ENCODE assay signal across 19 cellular contexts in the genomic region with DNA sequence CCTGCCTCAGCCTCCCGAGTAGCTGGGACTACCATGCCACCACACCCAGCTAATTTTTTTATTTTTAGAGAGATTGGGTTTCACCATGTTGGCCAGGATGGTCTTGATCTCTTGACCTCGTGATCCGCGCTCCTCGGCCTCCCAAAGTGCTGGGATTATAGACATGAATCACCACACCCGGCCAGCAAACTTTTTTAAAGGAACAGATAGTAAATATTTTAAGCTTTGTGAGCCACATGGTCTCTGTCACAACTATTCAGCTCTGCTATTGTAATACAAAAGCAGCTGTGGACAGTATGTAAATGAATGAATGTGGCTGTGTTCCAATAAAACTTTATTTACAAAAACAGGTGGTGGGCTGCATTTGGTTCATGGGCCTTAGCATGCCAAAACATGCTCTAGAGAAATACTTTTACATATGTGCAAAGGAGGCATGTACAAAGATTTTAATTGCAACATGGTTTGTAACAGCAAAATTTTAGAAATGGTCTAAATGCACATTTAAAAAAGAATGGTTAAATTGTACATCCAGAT. TPM values are rescaled to one million over a fixed set of nuclear protein-coding genes. Genes with fewer than 3 reads are reported as not detected.
DNase-seq lines count a peak whose midpoint lies in the region; ATAC-seq and TF ChIP-seq lines count a peak whose summit lies in the region.
"Had no signal": no experiment of that assay in that cellular context is flagged by ENCODE, and none has a peak within 500 bp of the region (broad histone marks: within the 10 kb centered on the region; RNA-seq: fewer than 3 reads in every experiment).

No MANE protein-coding gene starts in this region.

- H3K4me3 Mint-ChIP-seq in T-helper 17 cell = no peak overlapping the region
- no peak overlapping the region for H3K4me3 Mint-ChIP-seq in T-helper 2 cell treated with Interferon-gamma antibody and Interleukin-4, amounts not matched to agents 5 μg/mL and 100 μg/mL, for 36 hours

- H3K27ac Mint-ChIP-seq in T-helper 17 cell = peak overlapping the region; percentile 56
- no peak overlapping the region for H3K27ac Mint-ChIP-seq in T-helper 2 cell treated with Interferon-gamma antibody and Interleukin-4, amounts not matched to agents 5 μg/mL and 100 μg/mL, for 36 hours

- no peaks in the 10 kb centered on the region for H3K27me3 Mint-ChIP-seq in T-helper 17 cell
- H3K27me3 Mint-ChIP-seq in T-helper 2 cell treated with Interferon-gamma antibody and Interleukin-4, amounts not matched to agents 5 μg/mL and 100 μg/mL, for 36 hours (ENCODE audit: low read depth) = no peaks in the 10 kb centered on the region

- no peaks in the 10 kb centered on the region for H3K9me3 Mint-ChIP-seq in T-helper 2 cell treated with Interferon-gamma antibody and Interleukin-4, amounts not matched to agents 5 μg/mL and 100 μg/mL, for 36 hours

- DNase-seq in HCEC 1CT (peak; percentile 66), T-helper 17 cell (no peak), fibroblast of villous mesenchyme (ENCODE audit: low read depth) (peak; percentile 53), skeletal muscle cell (ENCODE audit: low read depth) (peak; percentile 8), NCI-H2029 treated with DMSO at 0.1 percent for 48 hours (lab: John Stamatoyannopoulos, UW) (no peak)
- no peak for DNase-seq in T-helper 2 cell treated with Interferon-gamma antibody and Interleukin-4, amounts not matched to agents 5 μg/mL and 100 μg/mL, for 36 hours (ENCODE audit: low spot score)
- DNase-seq: GDM1, KG1, NCI-H1417 treated with DMSO at 0.1 percent for 48 hours, NCI-H187, NCI-H2107, NCI-H2227 treated with DMSO at 0.1 percent for 48 hours, NCI-H510A, PC-9, RPMI8226, SHP77 treated with DMSO at 0.1 percent for 48 hours, SK-N-SH had no signal

- ATAC-seq in T-helper 17 cell (no peak), HG03139 (IDR thresholded peaks at IDR 0.05; ENCODE audit: unreplicated experiment) (no peak)

- H3K36me3 Mint-ChIP-seq in T-helper 17 cell (ENCODE audit: low read depth) = no peaks in the 10 kb centered on the region
- H3K36me3 Mint-ChIP-seq in T-helper 2 cell treated with Interferon-gamma antibody and Interleukin-4, amounts not matched to agents 5 μg/mL and 100 μg/mL, for 36 hours (ENCODE audit: low read depth) = peaks cover 8% of the 10 kb centered on the region

- TF ChIP-seq CTCF in fibroblast of villous mesenchyme (IDR thresholded peaks at IDR 0.05; ENCODE audit: insufficient read depth, low read depth, low read length) = no peak

- no peaks in the 10 kb centered on the region for H3K4me1 Mint-ChIP-seq in T-helper 17 cell
- H3K4me1 Mint-ChIP-seq in T-helper 2 cell treated with Interferon-gamma antibody and Interleukin-4, amounts not matched to agents 5 μg/mL and 100 μg/mL, for 36 hours (ENCODE audit: low read depth) = no peaks in the 10 kb centered on the region

- H3K9me3 ChIP-seq in T-helper 17 cell (ENCODE audit: control insufficient read depth, low read length, poor library complexity, severe bottlenecking) = no peaks in the 10 kb centered on the region
- H3K9me3 ChIP-seq: SK-N-SH had no signal

- no peak overlapping the region for H3K4me3 ChIP-seq in fibroblast of villous mesenchyme (ENCODE audit: low read depth, low read length)
- no peak overlapping the region for H3K4me3 ChIP-seq in skeletal muscle cell (ENCODE audit: low read depth, low read length)
- H3K4me3 ChIP-seq: PC-9 had no signal

RNA-seq across cellular contexts. Expression of a gene that starts 47.0 kb away (rescaled TPM):
- total RNA-seq in T-helper 17 cell (not detected), fibroblast of villous mesenchyme (not detected in 2 replicates)
- total RNA-seq: H1, PC-9 had no signal

RNA-seq across cellular contexts. Expression of a gene that starts 52.4 kb away (rescaled TPM):
- total RNA-seq in T-helper 17 cell = 1 to 10 TPM; 4.5 to 4.7 TPM
- 1.9 and 3.0 TPM in 2 replicates for total RNA-seq in fibroblast of villous mesenchyme

RNA-seq across cellular contexts. Expression of a gene that starts 52.8 kb away (rescaled TPM):
- 100 to 1,000 TPM; 145 to 160 TPM for total RNA-seq in T-helper 17 cell
- 156 and 237 TPM in 2 replicates for total RNA-seq in fibroblast of villous mesenchyme

Comparison
In these comparisons a context has a peak if more than half of its experiments do, and no peak if none do; other contexts are left out.
1. DNase-seq: peak in HCEC 1CT (single experiment), fibroblast of villous mesenchyme (single experiment) and skeletal muscle cell (single experiment); none in T-helper 17 cell (0 of 3), T-helper 2 cell treated with Interferon-gamma antibody and Interleukin-4, amounts not matched to agents 5 μg/mL and 100 μg/mL, for 36 hours (single experiment) and NCI-H2029 treated with DMSO at 0.1 percent for 48 hours (single experiment).